Comparison of ENCODE assay signal across 1 cellular context in genomic region chr1:156021087-156021416, GRCh38.
TF ChIP-seq lines count a peak whose summit lies in the region.

No MANE protein-coding gene starts in this region.

TF ChIP-seq in K562, 482 proteins besides CTCF, POLR2A, EP300 and RAD21:
- peak; percentile 81 for TF ChIP-seq GABPA (tag; conservative IDR thresholded peaks at IDR 0.05; ENCODE audit: low read depth)
- TF ChIP-seq, protein P1, sequence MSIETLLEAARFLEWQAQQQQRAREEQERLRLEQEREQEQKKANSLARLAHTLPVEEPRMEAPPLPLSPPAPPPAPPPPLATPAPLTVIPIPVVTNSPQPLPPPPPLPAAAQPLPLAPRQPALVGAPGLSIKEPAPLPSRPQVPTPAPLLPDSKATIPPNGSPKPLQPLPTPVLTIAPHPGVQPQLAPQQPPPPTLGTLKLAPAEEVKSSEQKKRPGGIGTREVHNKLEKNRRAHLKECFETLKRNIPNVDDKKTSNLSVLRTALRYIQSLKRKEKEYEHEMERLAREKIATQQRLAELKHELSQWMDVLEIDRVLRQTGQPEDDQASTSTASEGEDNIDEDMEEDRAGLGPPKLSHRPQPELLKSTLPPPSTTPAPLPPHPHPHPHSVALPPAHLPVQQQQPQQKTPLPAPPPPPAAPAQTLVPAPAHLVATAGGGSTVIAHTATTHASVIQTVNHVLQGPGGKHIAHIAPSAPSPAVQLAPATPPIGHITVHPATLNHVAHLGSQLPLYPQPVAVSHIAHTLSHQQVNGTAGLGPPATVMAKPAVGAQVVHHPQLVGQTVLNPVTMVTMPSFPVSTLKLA (conservative IDR thresholded peaks at IDR 0.05) = no peak
TF ChIP-seq in K562: peak in this region for 1.
